Comparison of ENCODE assay signal across 7 cellular contexts in genomic region chr2:14634885-14635871, GRCh38. TPM values are rescaled to one million over a fixed set of nuclear protein-coding genes. Genes with fewer than 3 reads are reported as not detected.
DNase-seq lines count a peak whose midpoint lies in the region; ATAC-seq and TF ChIP-seq lines count a peak whose summit lies in the region.

No MANE protein-coding gene starts in this region.

- no peak for ATAC-seq in GM18868 (IDR thresholded peaks at IDR 0.05; ENCODE audit: unreplicated experiment)

- no peaks in the 10 kb centered on the region for H3K36me3 ChIP-seq in H7 (replicated peaks; ENCODE audit: control insufficient read depth, insufficient read depth, low read length)
- no peaks in the 10 kb centered on the region for H3K36me3 ChIP-seq in stomach smooth muscle (ENCODE audit: control insufficient read depth in 2 of 2, insufficient read depth in 2 of 2, low read length in 2 of 2)

- POLR2A ChIA-PET in activated CD4-positive, alpha-beta memory T cell treated with anti-CD3 and anti-CD28 coated beads for 36 hours (lab: Charles Lee), result no interaction called here

- intact Hi-C loops in activated CD4-positive, alpha-beta memory T cell treated with anti-CD3 and anti-CD28 coated beads for 36 hours (cut with micrococcal nuclease), result no loop called here

- no peak overlapping the region for H3K27ac Mint-ChIP-seq in activated CD4-positive, alpha-beta memory T cell treated with anti-CD3 and anti-CD28 coated beads for 36 hours

- H3K27ac ChIP-seq in layer of hippocampus (ENCODE audit: low read depth, low read length), result peak overlapping the region; percentile 62
- peak overlapping the region; percentile 82 for H3K27ac ChIP-seq in stomach smooth muscle (ENCODE audit: low read length)

- no peak overlapping the region for H3K4me3 Mint-ChIP-seq in activated CD4-positive, alpha-beta memory T cell treated with anti-CD3 and anti-CD28 coated beads for 36 hours

- no peaks in the 10 kb centered on the region for H3K9me3 Mint-ChIP-seq in activated CD4-positive, alpha-beta memory T cell treated with anti-CD3 and anti-CD28 coated beads for 36 hours

- H3K4me3 ChIP-seq in H7 (ENCODE audit: insufficient read depth, low read depth, low read length) (peak overlapping the region; percentile 54), choroid plexus epithelial cell (ENCODE audit: low read depth, low read length) (peak overlapping the region; percentile 41), stomach smooth muscle (ENCODE audit: low read length in 2 of 2) (peak overlapping the region; percentile 77 to 83)

- H3K9me3 ChIP-seq in stomach smooth muscle (ENCODE audit: control insufficient read depth in 2 of 2, low read length in 2 of 2), result no peaks in the 10 kb centered on the region

- no peak for TF ChIP-seq CTCF in choroid plexus epithelial cell (conservative IDR thresholded peaks at IDR 0.05; ENCODE audit: low read depth, low read length)

- H3K4me1 Mint-ChIP-seq in activated CD4-positive, alpha-beta memory T cell treated with anti-CD3 and anti-CD28 coated beads for 36 hours (ENCODE audit: low read depth), result peaks cover 5% of the 10 kb centered on the region

- peaks cover 45% of the 10 kb centered on the region for H3K27me3 Mint-ChIP-seq in activated CD4-positive, alpha-beta memory T cell treated with anti-CD3 and anti-CD28 coated beads for 36 hours

- CTCF ChIA-PET in activated CD4-positive, alpha-beta memory T cell treated with anti-CD3 and anti-CD28 coated beads for 36 hours (lab: Charles Lee), result no interaction called here

- DNase-seq in H7, result peak; percentile 81
- peak; percentile 24 for DNase-seq in NCI-H446 treated with DMSO at 0.1 percent for 48 hours (lab: John Stamatoyannopoulos, UW)
- DNase-seq in choroid plexus epithelial cell (ENCODE audit: low read depth), result peak; percentile 47
- DNase-seq in activated CD4-positive, alpha-beta memory T cell treated with anti-CD3 and anti-CD28 coated beads for 36 hours, result no peak

- H3K36me3 Mint-ChIP-seq in activated CD4-positive, alpha-beta memory T cell treated with anti-CD3 and anti-CD28 coated beads for 36 hours, result peaks cover 3% of the 10 kb centered on the region

- peak overlapping the region; percentile 70 to 82 for H3K9ac ChIP-seq in stomach smooth muscle (ENCODE audit: low read length in 2 of 2)

- H3K27me3 ChIP-seq in H7 (ENCODE audit: control insufficient read depth, insufficient read depth, low read length), result peaks cover 51% of the 10 kb centered on the region
- peaks cover 5% of the 10 kb centered on the region for H3K27me3 ChIP-seq in layer of hippocampus (ENCODE audit: control insufficient read depth, insufficient read depth, low read length)
- peaks cover 4 to 7% of the 10 kb centered on the region in 2 donors for H3K27me3 ChIP-seq in stomach smooth muscle (ENCODE audit: control insufficient read depth in 1 of 2, insufficient read depth in 2 of 2, low read length in 2 of 2)

- peaks cover 29% of the 10 kb centered on the region for H3K4me1 ChIP-seq in stomach smooth muscle (ENCODE audit: control insufficient read depth, insufficient read depth, low read length)

RNA-seq across cellular contexts. Expression of gene LRATD1, which starts 2.7 kb away (rescaled TPM):
- total RNA-seq in H7 (2014; rRNA removed; shearing (Covaris generic)), result 1.1 and 1.3 TPM in 2 replicates
- total RNA-seq in activated CD4-positive, alpha-beta memory T cell treated with anti-CD3 and anti-CD28 coated beads for 36 hours, result not detected
